Comparison of ENCODE assay signal across 7 cellular contexts in the genomic region with DNA sequence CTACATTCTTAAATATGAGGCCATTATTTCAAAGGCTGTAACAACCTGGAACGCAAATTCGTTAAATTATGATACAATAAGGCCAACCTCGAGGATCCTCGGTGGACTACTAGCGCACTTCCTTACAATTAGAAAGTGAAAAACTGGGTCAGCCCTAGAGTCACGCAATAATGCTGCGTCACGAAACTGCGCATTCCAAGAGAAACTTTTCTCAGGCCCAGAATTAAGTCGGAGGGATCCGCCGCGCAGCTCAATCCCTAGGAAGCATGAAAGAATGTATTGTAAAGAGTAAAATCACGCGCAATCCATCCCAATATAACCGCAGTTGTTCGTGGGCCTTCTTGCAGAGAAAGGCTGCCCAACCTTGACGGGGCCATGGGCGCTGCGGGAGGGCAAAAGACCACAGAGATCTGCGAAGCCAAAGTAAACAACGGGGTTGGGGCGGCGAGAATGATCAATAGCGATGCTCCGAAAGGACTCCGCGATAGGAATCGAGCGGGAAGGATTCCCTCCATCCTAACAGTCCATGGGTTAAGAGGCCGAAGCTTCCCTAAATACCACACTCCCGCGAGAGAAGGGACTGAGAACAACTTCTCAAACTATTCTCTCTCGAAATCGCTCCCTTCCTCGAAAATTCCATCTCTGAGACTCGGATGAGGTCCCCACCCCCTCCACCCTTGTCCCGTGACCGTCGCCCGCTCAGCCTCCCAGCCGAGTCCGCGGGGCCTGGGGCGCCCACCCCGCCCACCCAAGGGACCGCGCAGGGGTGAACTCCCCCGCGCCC. TPM values are rescaled to one million over a fixed set of nuclear protein-coding genes. Genes with fewer than 3 reads are reported as not detected.
DNase-seq lines count a peak whose midpoint lies in the region; ATAC-seq and TF ChIP-seq lines count a peak whose summit lies in the region.

No MANE protein-coding gene starts in this region.

- DNase-seq in NCI-H226 (peak; percentile 61), endodermal cell (peak; percentile 91), lung microvascular endothelial cell (ENCODE audit: low read depth in 2 of 2) (peak; percentile 67 to 92), DMS153 (lab: John Stamatoyannopoulos, UW) (no peak)
- peak; percentile 46 for DNase-seq in activated CD8-positive, alpha-beta T cell treated with anti-CD3 and anti-CD28 coated beads, Interleukin-2, amount 10 ng/mL, durations not matched to agents 7 days and 5 days
- DNase-seq in stimulated activated CD4-positive, alpha-beta T cell treated with anti-CD3 and anti-CD28 coated beads, Interleukin-4, amount 100 ng/mL, for 4 hours, result peak; percentile 23 to 40

- POLR2A ChIA-PET in activated CD8-positive, alpha-beta T cell treated with anti-CD3 and anti-CD28 coated beads, Interleukin-2, amount 10 ng/mL, durations not matched to agents 7 days and 5 days (lab: Charles Lee), result interaction anchor here (1.2 kb wide), 1 partner anchor 655 kb away, joined by 3 read pairs; the partner anchor contains the start of gene EXOSC8

- peaks cover 4% of the 10 kb centered on the region for H3K4me1 ChIP-seq in endodermal cell (ENCODE audit: control insufficient read depth, insufficient read depth, low read length)

- no peaks in the 10 kb centered on the region for H3K9me3 ChIP-seq in endodermal cell (ENCODE audit: control insufficient read depth, low read length)

- WGBS in endodermal cell (ENCODE audit: insufficient coverage in 1 of 2, insufficient read length in 1 of 2), 2 experiments, result 0% methylated on average over 27 to 50 of the region's 50 CpGs

- no peaks in the 10 kb centered on the region for H3K27me3 Mint-ChIP-seq in activated CD8-positive, alpha-beta T cell treated with anti-CD3 and anti-CD28 coated beads, Interleukin-2, amount 10 ng/mL, durations not matched to agents 7 days and 5 days (ENCODE audit: low read depth)
- H3K27me3 Mint-ChIP-seq in endodermal cell (ENCODE audit: insufficient read depth), result no peaks in the 10 kb centered on the region

- peak overlapping the region; percentile 86 for H3K27ac Mint-ChIP-seq in activated CD8-positive, alpha-beta T cell treated with anti-CD3 and anti-CD28 coated beads, Interleukin-2, amount 10 ng/mL, durations not matched to agents 7 days and 5 days
- peak overlapping the region; percentile 97 for H3K27ac Mint-ChIP-seq in endodermal cell

- no peaks in the 10 kb centered on the region for H3K36me3 ChIP-seq in endodermal cell (ENCODE audit: control insufficient read depth, insufficient read depth, low read length)

- peak; percentile 28 for ATAC-seq in GM19372 (IDR thresholded peaks at IDR 0.05; ENCODE audit: low read depth, unreplicated experiment)
- peak; percentile 29 for ATAC-seq in activated CD8-positive, alpha-beta T cell treated with anti-CD3 and anti-CD28 coated beads, Interleukin-2, amount 10 ng/mL, durations not matched to agents 7 days and 5 days

- CTCF ChIA-PET in activated CD8-positive, alpha-beta T cell treated with anti-CD3 and anti-CD28 coated beads, Interleukin-2, amount 10 ng/mL, durations not matched to agents 7 days and 5 days (lab: Charles Lee), result interaction anchor here (0.7 to 1.9 kb wide), 5 partner anchors 14 to 390 kb away, joined by 3 to 6 read pairs (median 4); no protein-coding TSS in a partner anchor

- peaks cover 24% of the 10 kb centered on the region for H3K4me1 Mint-ChIP-seq in activated CD8-positive, alpha-beta T cell treated with anti-CD3 and anti-CD28 coated beads, Interleukin-2, amount 10 ng/mL, durations not matched to agents 7 days and 5 days (ENCODE audit: low read depth)
- H3K4me1 Mint-ChIP-seq in endodermal cell, result peaks cover 22% of the 10 kb centered on the region

- peak overlapping the region; percentile 89 for H3K9ac ChIP-seq in endodermal cell (ENCODE audit: extremely low read depth, low read length, poor library complexity, severe bottlenecking)

- H3K4me3 ChIP-seq in endodermal cell (ENCODE audit: low read length), result peak overlapping the region; percentile 91

- TF ChIP-seq CTCF in endodermal cell (conservative IDR thresholded peaks at IDR 0.05), result no peak

- peak overlapping the region; percentile 81 for H3K27ac ChIP-seq in endodermal cell (ENCODE audit: low read depth, low read length)

- no peaks in the 10 kb centered on the region for H3K9me3 Mint-ChIP-seq in activated CD8-positive, alpha-beta T cell treated with anti-CD3 and anti-CD28 coated beads, Interleukin-2, amount 10 ng/mL, durations not matched to agents 7 days and 5 days (ENCODE audit: insufficient read depth)
- H3K9me3 Mint-ChIP-seq in endodermal cell, result no peaks in the 10 kb centered on the region

- no peaks in the 10 kb centered on the region for H3K27me3 ChIP-seq in endodermal cell (ENCODE audit: control insufficient read depth, insufficient read depth, low read length, poor library complexity, severe bottlenecking)

- peak overlapping the region; percentile 79 for H3K4me3 Mint-ChIP-seq in activated CD8-positive, alpha-beta T cell treated with anti-CD3 and anti-CD28 coated beads, Interleukin-2, amount 10 ng/mL, durations not matched to agents 7 days and 5 days
- peak overlapping the region; percentile 81 for H3K4me3 Mint-ChIP-seq in endodermal cell

- H3K36me3 Mint-ChIP-seq in activated CD8-positive, alpha-beta T cell treated with anti-CD3 and anti-CD28 coated beads, Interleukin-2, amount 10 ng/mL, durations not matched to agents 7 days and 5 days (ENCODE audit: low read depth), result no peaks in the 10 kb centered on the region
- H3K36me3 Mint-ChIP-seq in endodermal cell (ENCODE audit: low read depth), result peaks cover 4% of the 10 kb centered on the region

RNA-seq across cellular contexts. Expression of gene SPART, which starts 0.6 kb away (rescaled TPM):
- total RNA-seq in activated CD8-positive, alpha-beta T cell treated with anti-CD3 and anti-CD28 coated beads, Interleukin-2, amount 10 ng/mL, durations not matched to agents 7 days and 5 days, result 10 to 100 TPM; 16.3 to 16.6 TPM
- 10 to 100 TPM; 49.1 to 53.9 TPM for total RNA-seq in endodermal cell
- 54.2 TPM for polyA plus RNA-seq in endodermal cell (2013, experiment 1 of 2)
- polyA plus RNA-seq in endodermal cell (2013, experiment 2 of 2), result 53.8 TPM
- 36.0 and 50.8 TPM in 2 replicates for total RNA-seq in lung microvascular endothelial cell

RNA-seq across cellular contexts. Expression of gene CCDC169, which starts 48.0 kb away (rescaled TPM):
- total RNA-seq in activated CD8-positive, alpha-beta T cell treated with anti-CD3 and anti-CD28 coated beads, Interleukin-2, amount 10 ng/mL, durations not matched to agents 7 days and 5 days, result not detected
- 10 to 100 TPM; 18.2 to 26.3 TPM for total RNA-seq in endodermal cell
- polyA plus RNA-seq in endodermal cell (2013, experiment 1 of 2), result 6.7 TPM
- 5.4 TPM for polyA plus RNA-seq in endodermal cell (2013, experiment 2 of 2)
- 0.65 and 1.2 TPM in 2 replicates for total RNA-seq in lung microvascular endothelial cell
